Comparison of ENCODE assay signal across 9 cellular contexts in the genomic region with DNA sequence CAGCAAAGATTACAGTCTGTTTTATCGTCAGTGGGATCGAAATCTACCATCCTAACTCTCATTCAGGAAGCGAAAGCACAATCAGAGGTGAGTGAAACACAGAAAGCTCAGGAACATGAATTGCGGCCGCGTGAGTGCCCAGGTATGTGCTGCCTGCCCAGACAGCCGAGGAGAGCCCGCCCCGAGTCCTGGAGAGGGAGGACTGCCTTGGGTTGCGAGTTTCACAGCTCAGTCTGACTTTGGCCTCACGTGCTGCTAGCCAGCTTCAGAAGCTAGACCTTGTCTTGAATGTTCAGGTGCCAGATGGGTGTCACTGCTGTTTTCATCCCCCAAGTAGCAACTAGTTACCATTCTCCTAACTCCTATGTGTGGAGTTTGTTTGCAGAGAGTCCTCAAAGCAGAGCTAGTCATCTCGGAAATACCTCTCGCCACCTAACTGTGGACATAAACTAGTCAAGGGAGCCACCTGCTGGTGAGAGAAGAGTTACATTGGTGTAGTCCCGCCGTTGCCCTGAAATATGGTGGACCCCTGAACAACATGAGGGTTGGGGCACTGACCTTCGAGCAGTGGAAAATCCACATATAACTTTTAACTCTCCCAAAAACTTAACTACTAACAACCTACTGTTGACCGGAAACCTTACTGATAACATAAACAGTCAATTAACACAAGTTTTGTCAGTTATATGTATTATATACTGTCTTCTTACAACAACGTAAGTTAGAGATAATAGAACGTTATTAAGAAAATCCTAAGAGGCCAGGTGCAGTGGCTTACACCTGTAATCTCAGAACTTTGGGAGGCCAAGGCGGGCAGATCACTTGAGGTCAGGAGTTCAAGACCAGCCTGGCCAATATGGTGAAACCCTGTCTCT.
DNase-seq lines count a peak whose midpoint lies in the region; ATAC-seq and TF ChIP-seq lines count a peak whose summit lies in the region.
"Had no signal": no experiment of that assay in that cellular context is flagged by ENCODE, and none has a peak within 500 bp of the region (broad histone marks: within the 10 kb centered on the region; RNA-seq: fewer than 3 reads in every experiment).

No MANE protein-coding gene starts in this region.

- no peaks in the 10 kb centered on the region for H3K27me3 Mint-ChIP-seq in Calu3 (ENCODE audit: unreplicated experiment)
- H3K27me3 Mint-ChIP-seq: activated naive CD4-positive, alpha-beta T cell treated with anti-CD3 and anti-CD28 coated beads, Interleukin-2, amount 50 U/mL, for 24 hours had no signal

- H4K5ac ChIP-seq in mesendoderm (ENCODE audit: low read length): no peak overlapping the region

- H3K4me3 ChIP-seq in HL-60 (replicated peaks; ENCODE audit: insufficient read depth, low read length) (no peak overlapping the region), mesendoderm (ENCODE audit: low read length) (no peak overlapping the region)

- no TSS peak for BruUV-seq in Calu3 (replicated peaks; lab: Mats Ljungman, UMichigan)

- H3K9me3 Mint-ChIP-seq in Calu3 (ENCODE audit: low read depth, unreplicated experiment): no peaks in the 10 kb centered on the region
- H3K9me3 Mint-ChIP-seq: activated naive CD4-positive, alpha-beta T cell treated with anti-CD3 and anti-CD28 coated beads, Interleukin-2, amount 50 U/mL, for 24 hours had no signal

- H3K4me2 ChIP-seq in mesendoderm (ENCODE audit: low read length): no peak overlapping the region

- no peaks in the 10 kb centered on the region for H3K79me2 ChIP-seq in mesendoderm (ENCODE audit: control insufficient read depth, insufficient read depth, low read length)

- no peak overlapping the region for H3K9ac ChIP-seq in mesendoderm (ENCODE audit: low read length)

- H3K4me1 ChIP-seq in mesendoderm (ENCODE audit: control insufficient read depth, low read depth, low read length): no peaks in the 10 kb centered on the region

- H3K4ac ChIP-seq in mesendoderm (ENCODE audit: low read depth, low read length): no peak overlapping the region

- peak; percentile 86 for ATAC-seq in GM21367 (IDR thresholded peaks at IDR 0.05; ENCODE audit: unreplicated experiment)

- H3K27me3 ChIP-seq in HL-60 (ENCODE audit: insufficient read depth, poor library complexity, severe bottlenecking) (no peaks in the 10 kb centered on the region), mesendoderm (ENCODE audit: insufficient read depth, low read length, poor library complexity) (no peaks in the 10 kb centered on the region)

- CTCF ChIA-PET in Calu3 (lab: Charles Lee): interaction anchor here (0.8 to 1.1 kb wide), 5 partner anchors 12 to 284 kb away, joined by 3 to 4 read pairs (median 4); no protein-coding TSS in a partner anchor

- DNase-seq in Calu3 (peak; percentile 60), HL-60 (ENCODE audit: low read depth in 1 of 2, low spot score in 1 of 2) (peak; percentile 34 to 67), NCI-H748 treated with DMSO at 0.1 percent for 48 hours (lab: John Stamatoyannopoulos, UW) (peak; percentile 91), mesendoderm (peak; percentile 88)
- peak; percentile 52 to 53 for DNase-seq in activated CD4-positive, alpha-beta T cell treated with anti-CD3 and anti-CD28 coated beads, Interleukin-2, amount 50 U/mL, for 4 hours
- peak; percentile 37 for DNase-seq in effector CD8-positive, alpha-beta T cell (lab: John Stamatoyannopoulos, UW)
- DNase-seq in stimulated activated CD8-positive, alpha-beta memory T cell treated with anti-CD3 and anti-CD28 coated beads, Interleukin-4, amount 100 ng/mL, for 4 hours (ENCODE audit: low read depth in 2 of 2, low spot score in 1 of 2): peak; percentile 12 to 43

- H3K4me3 Mint-ChIP-seq in Calu3 (ENCODE audit: low read depth, unreplicated experiment): no peak overlapping the region
- H3K4me3 Mint-ChIP-seq: activated naive CD4-positive, alpha-beta T cell treated with anti-CD3 and anti-CD28 coated beads, Interleukin-2, amount 50 U/mL, for 24 hours had no signal

- no peaks in the 10 kb centered on the region for H3K4me1 Mint-ChIP-seq in Calu3 (ENCODE audit: low read depth, unreplicated experiment)

- no peak overlapping the region for H4K8ac ChIP-seq in mesendoderm (ENCODE audit: low read depth, low read length)

- H3K36me3 ChIP-seq in mesendoderm (ENCODE audit: control insufficient read depth, insufficient read depth, low read length): no peaks in the 10 kb centered on the region

- H3K27ac Mint-ChIP-seq in Calu3 (ENCODE audit: unreplicated experiment): no peak overlapping the region
- H3K27ac Mint-ChIP-seq: activated naive CD4-positive, alpha-beta T cell treated with anti-CD3 and anti-CD28 coated beads, Interleukin-2, amount 50 U/mL, for 24 hours had no signal

- no peak overlapping the region for H3K56ac ChIP-seq in mesendoderm (ENCODE audit: low read length)

- no peak overlapping the region for H2BK120ac ChIP-seq in mesendoderm (ENCODE audit: low read depth, low read length)

- H3K27ac ChIP-seq in HL-60 (replicated peaks) (no peak overlapping the region), mesendoderm (ENCODE audit: low read depth, low read length) (no peak overlapping the region)

- WGBS in mesendoderm (ENCODE audit: extremely low coverage, insufficient coverage, low lambda C conversion rate): 80% methylated on average over 1 of the region's 20 CpGs

- no peak overlapping the region for H2AK5ac ChIP-seq in mesendoderm (ENCODE audit: low read length)

- intact Hi-C loops in Calu3 (cut with micrococcal nuclease; ENCODE audit: unreplicated experiment): loop anchor here (1.0 to 5.0 kb wide), 2 partner anchors 268 to 511 kb away; no protein-coding TSS in a partner anchor

- TF ChIP-seq CTCF in Calu3 (IDR thresholded peaks at IDR 0.05; ENCODE audit: unreplicated experiment): peak; percentile 74
- peak; percentile 71 for TF ChIP-seq CTCF in HL-60 (IDR thresholded peaks at IDR 0.05; ENCODE audit: insufficient read depth, low read length)

- no peak overlapping the region for H3K18ac ChIP-seq in mesendoderm (ENCODE audit: low read length)

- peaks cover 45% of the 10 kb centered on the region for H3K36me3 Mint-ChIP-seq in Calu3 (ENCODE audit: insufficient read depth, unreplicated experiment)
- H3K36me3 Mint-ChIP-seq: activated naive CD4-positive, alpha-beta T cell treated with anti-CD3 and anti-CD28 coated beads, Interleukin-2, amount 50 U/mL, for 24 hours had no signal

- no peak overlapping the region for H3K23ac ChIP-seq in mesendoderm (ENCODE audit: low read length)

- H3K79me1 ChIP-seq in mesendoderm (ENCODE audit: low read length): no peaks in the 10 kb centered on the region

- no peak overlapping the region for H2BK5ac ChIP-seq in mesendoderm (ENCODE audit: low read length)

- H2BK15ac ChIP-seq in mesendoderm (replicated peaks; ENCODE audit: low read depth): no peak overlapping the region

Comparison
In these comparisons a context has a peak if more than half of its experiments do, and no peak if none do; other contexts are left out.
1. DNase-seq: peak in every context shown above with its lines; median percentile 91 in NCI-H748 treated with DMSO at 0.1 percent for 48 hours; 88 in mesendoderm; 60 in Calu3; 52 in activated CD4-positive, alpha-beta T cell treated with anti-CD3 and anti-CD28 coated beads, Interleukin-2, amount 50 U/mL, for 4 hours; 50 in HL-60; 37 in effector CD8-positive, alpha-beta T cell; 28 in stimulated activated CD8-positive, alpha-beta memory T cell treated with anti-CD3 and anti-CD28 coated beads, Interleukin-4, amount 100 ng/mL, for 4 hours.